Comparison of ENCODE assay signal across 16 cellular contexts in genomic region chr18:64991102-64991501, GRCh38.
"Had no signal": no experiment of that assay in that cellular context is flagged by ENCODE, and none has a peak within 500 bp of the region (broad histone marks: within the 10 kb centered on the region; RNA-seq: fewer than 3 reads in every experiment).

No MANE protein-coding gene starts in this region.

- ATAC-seq: foreskin keratinocyte, lower lobe of right lung, natural killer cell had no signal

- FAIRE-seq: endothelial cell of umbilical vein, small intestine had no signal

- H3K27me3 ChIP-seq: colonic mucosa, foreskin keratinocyte, stomach, transverse colon had no signal

- H3K9me3 ChIP-seq: colonic mucosa, lower lobe of right lung, stomach, thoracic aorta, transverse colon had no signal

- H3K36me3 ChIP-seq: colonic mucosa, lower lobe of right lung, stomach, thoracic aorta, transverse colon had no signal

- H3K27ac ChIP-seq: colonic mucosa, foreskin keratinocyte, lower lobe of right lung, stomach, thoracic aorta, transverse colon had no signal

- H3K4me1 ChIP-seq: colonic mucosa, foreskin keratinocyte, lower lobe of right lung, stomach had no signal

- DNase-seq: colonic mucosa; dermis blood vessel endothelial cell; erythroblast; foreskin keratinocyte; hippocampal formation; lower lobe of right lung; natural killer cell; posterior cingulate gyrus; small intestine; stimulated activated CD4-positive, alpha-beta T cell treated with anti-CD3 and anti-CD28 coated beads, Interleukin-12 subunit alpha, Interleukin-12 subunit beta, amount 100 ng/mL, for 4 hours; stimulated activated naive CD4-positive, alpha-beta T cell; stomach; substantia nigra; transverse colon had no signal

- H3K4me3 ChIP-seq: colonic mucosa, lower lobe of right lung, stomach, thoracic aorta, transverse colon had no signal
